In genomic region chr12:121189061-121189886, GRCh38 we compare ENCODE assay signal across 25 cellular contexts. TPM values are rescaled to one million over a fixed set of nuclear protein-coding genes. Genes with fewer than 3 reads are reported as not detected.
DNase-seq lines count a peak whose midpoint lies in the region; TF ChIP-seq lines count a peak whose summit lies in the region.
"Had no signal": no experiment of that assay in that cellular context is flagged by ENCODE, and none has a peak within 500 bp of the region (broad histone marks: within the 10 kb centered on the region; RNA-seq: fewer than 3 reads in every experiment).

No MANE protein-coding gene starts in this region.

- DNase-seq in CD14-positive monocyte (ENCODE audit: low spot score) (no peak), RWPE1 (ENCODE audit: low spot score) (no peak), cerebellar cortex (ENCODE audit: low spot score) (peak; percentile 43), kidney tubule cell (ENCODE audit: low spot score) (peak; percentile 80), globus pallidus (ENCODE audit: low spot score) (no peak), COLO668 (lab: John Stamatoyannopoulos, UW; ENCODE audit: unreplicated experiment) (no peak), COR-L47 (lab: John Stamatoyannopoulos, UW) (no peak), posterior vena cava (ENCODE audit: low spot score) (no peak)
- DNase-seq: activated CD4-positive, alpha-beta T cell treated with anti-CD3 and anti-CD28 coated beads, Interleukin-2, amount 50 U/mL, for 48 hours; activated CD8-positive, alpha-beta memory T cell treated with anti-CD3 and anti-CD28 coated beads, Interleukin-2, amount 50 U/mL, for 48 hours; activated effector memory CD4-positive, alpha-beta T cell treated with anti-CD3 and anti-CD28 coated beads, Interleukin-2, amount 50 U/mL, for 16 hours; activated naive CD8-positive, alpha-beta T cell treated with anti-CD3 and anti-CD28 coated beads, Interleukin-2, amount 50 U/mL, for 24 hours; cortex of kidney; heart left ventricle; KBM-7; NCI-H1436 treated with DMSO at 0.1 percent for 48 hours; NCI-H526 treated with DMSO at 0.1 percent for 48 hours; posterior cingulate gyrus; SHP77 treated with DMSO at 0.1 percent for 48 hours; substantia nigra; WERI-Rb-1 had no signal

- intact Hi-C loops in CD14-positive monocyte (cut with micrococcal nuclease), result no loop called here
- intact Hi-C loops in posterior vena cava (cut with DNase I), result no loop called here

- no peak overlapping the region for H3K4me3 Mint-ChIP-seq in CD14-positive monocyte
- H3K4me3 Mint-ChIP-seq: activated naive CD8-positive, alpha-beta T cell treated with anti-CD3 and anti-CD28 coated beads, Interleukin-2, amount 50 U/mL, for 24 hours; natural killer cell treated with Interleukin-12 subunit alpha and Interleukin-12 subunit beta and Interleukin-15 and Interleukin-18, amount 100 ng/mL, for 72 hours; T-helper 1 cell treated with Interleukin-12 subunit alpha and Interleukin-12 subunit beta and Interleukin-4 antibody, amounts not matched to agents 30 μg/mL and 1 μg/mL, for 36 hours had no signal

- CTCF ChIA-PET in RWPE1 (lab: Yijun Ruan, JAX), result interaction anchor here (0.6 kb wide), 1 partner anchor 777 kb away, joined by 5 read pairs; no protein-coding TSS in a partner anchor

- peak overlapping the region; percentile 67 to 92 (median 85) for H3K27ac Mint-ChIP-seq in CD14-positive monocyte
- H3K27ac Mint-ChIP-seq: activated naive CD8-positive, alpha-beta T cell treated with anti-CD3 and anti-CD28 coated beads, Interleukin-2, amount 50 U/mL, for 24 hours; natural killer cell treated with Interleukin-12 subunit alpha and Interleukin-12 subunit beta and Interleukin-15 and Interleukin-18, amount 100 ng/mL, for 72 hours; T-helper 1 cell treated with Interleukin-12 subunit alpha and Interleukin-12 subunit beta and Interleukin-4 antibody, amounts not matched to agents 30 μg/mL and 1 μg/mL, for 36 hours had no signal

- H3K27ac ChIP-seq in RWPE1, result peak overlapping the region; percentile 31; the same call in 1 of the 2 replicates
- H3K27ac ChIP-seq: A549, breast epithelium, WERI-Rb-1 had no signal

- H3K36me3 Mint-ChIP-seq in CD14-positive monocyte, result peaks cover 26 to 29% of the 10 kb centered on the region in 2 donors
- H3K36me3 Mint-ChIP-seq: natural killer cell treated with Interleukin-12 subunit alpha and Interleukin-12 subunit beta and Interleukin-15 and Interleukin-18, amount 100 ng/mL, for 72 hours had no signal

- H3K27me3 Mint-ChIP-seq in CD14-positive monocyte (ENCODE audit: low read depth in 3 of 3), result peaks cover 0 to 6% (median 0%) of the 10 kb centered on the region in 3 donors
- H3K27me3 Mint-ChIP-seq: activated naive CD8-positive, alpha-beta T cell treated with anti-CD3 and anti-CD28 coated beads, Interleukin-2, amount 50 U/mL, for 24 hours; natural killer cell treated with Interleukin-12 subunit alpha and Interleukin-12 subunit beta and Interleukin-15 and Interleukin-18, amount 100 ng/mL, for 72 hours had no signal

- peaks cover 48% of the 10 kb centered on the region for H3K4me1 Mint-ChIP-seq in CD14-positive monocyte

- POLR2A ChIA-PET in RWPE1 (lab: Yijun Ruan, JAX; ENCODE audit: low non-redundant PET), result interaction anchor here (0.6 kb wide), 1 partner anchor 21 kb away, joined by 3 read pairs; no protein-coding TSS in a partner anchor

- TF ChIP-seq CTCF in CD14-positive monocyte (IDR thresholded peaks at IDR 0.05) (no peak), RWPE1 (conservative IDR thresholded peaks at IDR 0.05; ENCODE audit: low read depth) (no peak)

- H3K9me3 Mint-ChIP-seq in CD14-positive monocyte, result no peaks in the 10 kb centered on the region
- H3K9me3 Mint-ChIP-seq: activated naive CD8-positive, alpha-beta T cell treated with anti-CD3 and anti-CD28 coated beads, Interleukin-2, amount 50 U/mL, for 24 hours; natural killer cell treated with Interleukin-12 subunit alpha and Interleukin-12 subunit beta and Interleukin-15 and Interleukin-18, amount 100 ng/mL, for 72 hours; T-helper 1 cell treated with Interleukin-12 subunit alpha and Interleukin-12 subunit beta and Interleukin-4 antibody, amounts not matched to agents 30 μg/mL and 1 μg/mL, for 36 hours had no signal

RNA-seq across cellular contexts. Expression of gene P2RX4, which starts 20.7 kb away (rescaled TPM):
- polyA plus RNA-seq in CD14-positive monocyte, result 10 to 100 TPM; 61.8 to 74.7 TPM
- total RNA-seq in posterior vena cava, result 10 to 100 TPM; 18.3 to 20.3 TPM

RNA-seq across cellular contexts. Expression of gene P2RX7, which starts 56.6 kb away (rescaled TPM):
- polyA plus RNA-seq in CD14-positive monocyte, result 10 to 100 TPM; 12.3 to 20.5 TPM
- 1 to 10 TPM; 4.5 to 5.0 TPM for total RNA-seq in posterior vena cava

Comparison
In these comparisons a context has a peak if more than half of its experiments do, and no peak if none do; other contexts are left out.
1. DNase-seq: peak in cerebellar cortex (single experiment) and kidney tubule cell (single experiment); none in CD14-positive monocyte (single experiment), RWPE1 (single experiment), globus pallidus (single experiment), COLO668 (single experiment), COR-L47 (single experiment) and posterior vena cava (single experiment).